In genomic region chr9:117013596-117013995, GRCh38 we compare ENCODE assay signal across 31 cellular contexts.
"Had no signal": no experiment of that assay in that cellular context is flagged by ENCODE, and none has a peak within 500 bp of the region (broad histone marks: within the 10 kb centered on the region; RNA-seq: fewer than 3 reads in every experiment).

No MANE protein-coding gene starts in this region.

- H3K4me3 ChIP-seq: adrenal gland, body of pancreas, heart left ventricle had no signal

- H3K4me1 Mint-ChIP-seq: activated B cell treated with CpG ODN at 0.5 μM for 24 hours; activated naive CD8-positive, alpha-beta T cell treated with anti-CD3 and anti-CD28 coated beads for 36 hours; activated naive CD8-positive, alpha-beta T cell treated with anti-CD3 and anti-CD28 coated beads, Interleukin-2, amount 50 U/mL, for 24 hours; activated T-helper 17 cell treated with anti-CD3 and anti-CD28 coated beads, Interleukin-2, amount 50 U/mL, for 72 hours; T-helper 17 cell had no signal

- H3K27ac ChIP-seq: adrenal gland, body of pancreas, epithelial cell of prostate, heart left ventricle, WERI-Rb-1 had no signal

- H3K27ac Mint-ChIP-seq: activated B cell treated with CpG ODN at 0.5 μM for 24 hours; activated CD8-positive, alpha-beta T cell treated with anti-CD3 and anti-CD28 coated beads for 36 hours; activated naive CD8-positive, alpha-beta T cell treated with anti-CD3 and anti-CD28 coated beads for 36 hours; activated naive CD8-positive, alpha-beta T cell treated with anti-CD3 and anti-CD28 coated beads, Interleukin-2, amount 50 U/mL, for 24 hours; activated T-helper 17 cell treated with anti-CD3 and anti-CD28 coated beads, Interleukin-2, amount 50 U/mL, for 72 hours; effector memory CD8-positive, alpha-beta T cell; T-helper 17 cell; T-helper 2 cell treated with Interferon-gamma antibody and Interleukin-4, amounts not matched to agents 5 μg/mL and 100 μg/mL, for 36 hours had no signal

- H3K4me3 Mint-ChIP-seq: activated B cell treated with CpG ODN at 0.5 μM for 24 hours; activated CD8-positive, alpha-beta T cell treated with anti-CD3 and anti-CD28 coated beads for 36 hours; activated naive CD8-positive, alpha-beta T cell treated with anti-CD3 and anti-CD28 coated beads for 36 hours; activated naive CD8-positive, alpha-beta T cell treated with anti-CD3 and anti-CD28 coated beads, Interleukin-2, amount 50 U/mL, for 24 hours; activated T-cell treated with anti-CD3 and anti-CD28 coated beads, Interleukin-2, amount 50 U/mL, for 4 hours; activated T-helper 17 cell treated with anti-CD3 and anti-CD28 coated beads, Interleukin-2, amount 50 U/mL, for 72 hours; effector memory CD8-positive, alpha-beta T cell; T-helper 17 cell; T-helper 2 cell treated with Interferon-gamma antibody and Interleukin-4, amounts not matched to agents 5 μg/mL and 100 μg/mL, for 36 hours had no signal

- H3K9me3 ChIP-seq: adrenal gland, body of pancreas, heart left ventricle had no signal

- H3K9me3 Mint-ChIP-seq: activated B cell treated with CpG ODN at 0.5 μM for 24 hours had no signal

- H3K36me3 ChIP-seq: adrenal gland, heart left ventricle had no signal

- H3K36me3 Mint-ChIP-seq: activated naive CD8-positive, alpha-beta T cell treated with anti-CD3 and anti-CD28 coated beads for 36 hours had no signal

- ATAC-seq: activated CD4-positive, CD25-positive, alpha-beta regulatory T cell treated with anti-CD3 and anti-CD28 coated beads, Interleukin-2, amount 50 U/mL, for 24 hours; activated CD8-positive, alpha-beta T cell treated with anti-CD3 and anti-CD28 coated beads for 36 hours; activated naive CD8-positive, alpha-beta T cell treated with anti-CD3 and anti-CD28 coated beads, Interleukin-2, amount 50 U/mL, for 24 hours; activated T-cell treated with anti-CD3 and anti-CD28 coated beads, Interleukin-2, amount 50 U/mL, for 4 hours; activated T-helper 17 cell treated with anti-CD3 and anti-CD28 coated beads, Interleukin-2, amount 50 U/mL, for 72 hours; body of pancreas; effector memory CD8-positive, alpha-beta T cell; heart left ventricle; T-helper 17 cell had no signal

- H3K27me3 Mint-ChIP-seq: activated CD8-positive, alpha-beta T cell treated with anti-CD3 and anti-CD28 coated beads for 36 hours; activated naive CD8-positive, alpha-beta T cell treated with anti-CD3 and anti-CD28 coated beads for 36 hours; activated naive CD8-positive, alpha-beta T cell treated with anti-CD3 and anti-CD28 coated beads, Interleukin-2, amount 50 U/mL, for 24 hours; activated T-helper 17 cell treated with anti-CD3 and anti-CD28 coated beads, Interleukin-2, amount 50 U/mL, for 72 hours; effector memory CD8-positive, alpha-beta T cell; T-helper 17 cell had no signal

- H3K4me1 ChIP-seq: adrenal gland, body of pancreas, heart left ventricle had no signal

- DNase-seq: activated B cell treated with CpG ODN at 0.5 μM for 24 hours; activated CD4-positive, alpha-beta T cell treated with anti-CD3 and anti-CD28 coated beads for 48 hours; activated CD4-positive, alpha-beta T cell treated with anti-CD3 and anti-CD28 coated beads, Interleukin-2, amount 50 U/mL, for 1 hour; activated CD4-positive, alpha-beta T cell treated with anti-CD3 and anti-CD28 coated beads, Interleukin-2, amount 50 U/mL, for 48 hours; activated CD8-positive, alpha-beta memory T cell treated with anti-CD3 and anti-CD28 coated beads for 24 hours; activated CD8-positive, alpha-beta T cell treated with anti-CD3 and anti-CD28 coated beads for 36 hours; activated effector memory CD4-positive, alpha-beta T cell treated with Interleukin-2 at 50 U/mL for 16 hours; activated gamma-delta T cell treated with Interleukin-2 at 50 U/mL for 16 hours; activated naive CD4-positive, alpha-beta T cell treated with anti-CD3 and anti-CD28 coated beads, Interleukin-2, amount 50 U/mL, for 16 hours; activated naive CD4-positive, alpha-beta T cell treated with Interleukin-2 at 50 U/mL for 16 hours; activated naive CD8-positive, alpha-beta T cell treated with anti-CD3 and anti-CD28 coated beads for 36 hours; activated naive CD8-positive, alpha-beta T cell treated with anti-CD3 and anti-CD28 coated beads, Interleukin-2, amount 50 U/mL, for 24 hours; activated T-cell treated with anti-CD3 and anti-CD28 coated beads, Interleukin-2, amount 50 U/mL, for 4 hours; adrenal gland; amygdala; aorta; body of pancreas; caudate nucleus; cortex of kidney; dermis blood vessel endothelial cell; effector CD4-positive, alpha-beta T cell; effector memory CD8-positive, alpha-beta T cell; foreskin fibroblast; heart left ventricle; T-helper 17 cell; T1000; WERI-Rb-1 had no signal

- H3K27me3 ChIP-seq: adrenal gland, body of pancreas, heart left ventricle had no signal
